ENCODE assay signal across 22 cellular contexts in the genomic region with DNA sequence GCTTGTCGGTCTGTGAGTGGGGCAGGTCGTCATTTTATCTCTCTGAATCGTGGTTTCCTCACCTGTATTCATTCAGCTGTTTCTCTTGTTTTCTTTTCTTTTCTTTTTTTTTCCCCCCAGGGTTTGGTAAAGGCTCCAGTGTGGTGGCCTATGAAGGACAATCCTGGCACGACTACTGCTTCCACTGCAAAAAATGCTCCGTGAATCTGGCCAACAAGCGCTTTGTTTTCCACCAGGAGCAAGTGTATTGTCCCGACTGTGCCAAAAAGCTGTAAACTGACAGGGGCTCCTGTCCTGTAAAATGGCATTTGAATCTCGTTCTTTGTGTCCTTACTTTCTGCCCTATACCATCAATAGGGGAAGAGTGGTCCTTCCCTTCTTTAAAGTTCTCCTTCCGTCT. TPM values are rescaled to one million over a fixed set of nuclear protein-coding genes. Genes with fewer than 3 reads are reported as not detected.
DNase-seq lines count a peak whose midpoint lies in the region; ATAC-seq, FAIRE-seq and TF ChIP-seq lines count a peak whose summit lies in the region.
"Had no signal": no experiment of that assay in that cellular context is flagged by ENCODE, and none has a peak within 500 bp of the region (broad histone marks: within the 10 kb centered on the region; RNA-seq: fewer than 3 reads in every experiment).

No MANE protein-coding gene starts in this region.

- H3K4me3 ChIP-seq in left ventricle myocardium inferior (no peak overlapping the region), coronary artery (no peak overlapping the region), osteoblast (ENCODE audit: insufficient read depth, low read length) (no peak overlapping the region), tibial artery (no peak overlapping the region)
- H3K4me3 ChIP-seq: A549, GM12878, left lung, vagina had no signal

- H2AFZ ChIP-seq in osteoblast (ENCODE audit: low read length): no peak overlapping the region

- no peaks in the 10 kb centered on the region for H3K9me3 Mint-ChIP-seq in activated T-cell treated with anti-CD3 and anti-CD28 coated beads, Interleukin-2, amount 50 U/mL, for 4 hours
- H3K9me3 Mint-ChIP-seq: activated T-helper 1 cell treated with anti-CD3 and anti-CD28 coated beads, Interleukin-12 subunit alpha, Interleukin-12 subunit beta, Interleukin-2, Interleukin-4 antibody, amounts not matched to agents 30 ng/mL and 10 ng/mL and 1 ng/mL, durations not matched to agents 14 hours and 24 hours and 36 hours; immature natural killer cell had no signal

- H3K9me3 ChIP-seq in left ventricle myocardium inferior (replicated peaks) (no peaks in the 10 kb centered on the region), osteoblast (ENCODE audit: low read depth, low read length) (no peaks in the 10 kb centered on the region), tibial artery (no peaks in the 10 kb centered on the region)
- H3K9me3 ChIP-seq: A549, Caco-2, left lung, SK-N-SH, vagina had no signal

- no peaks in the 10 kb centered on the region for H4K20me1 ChIP-seq in osteoblast (ENCODE audit: insufficient read depth, low read length)

- H3K4me3 Mint-ChIP-seq in activated T-cell treated with anti-CD3 and anti-CD28 coated beads, Interleukin-2, amount 50 U/mL, for 4 hours: no peak overlapping the region
- H3K4me3 Mint-ChIP-seq: activated T-helper 1 cell treated with anti-CD3 and anti-CD28 coated beads, Interleukin-12 subunit alpha, Interleukin-12 subunit beta, Interleukin-2, Interleukin-4 antibody, amounts not matched to agents 30 ng/mL and 10 ng/mL and 1 ng/mL, durations not matched to agents 14 hours and 24 hours and 36 hours; H9; immature natural killer cell had no signal

- peaks cover 11% of the 10 kb centered on the region for H3K4me1 Mint-ChIP-seq in activated T-cell treated with anti-CD3 and anti-CD28 coated beads, Interleukin-2, amount 50 U/mL, for 4 hours (ENCODE audit: low read depth)

- H3K36me3 Mint-ChIP-seq in activated T-cell treated with anti-CD3 and anti-CD28 coated beads, Interleukin-2, amount 50 U/mL, for 4 hours (ENCODE audit: insufficient read depth): peaks cover 2% of the 10 kb centered on the region

- no peaks in the 10 kb centered on the region for H3K27me3 ChIP-seq in left ventricle myocardium inferior (ENCODE audit: low read depth)
- no peaks in the 10 kb centered on the region for H3K27me3 ChIP-seq in osteoblast (ENCODE audit: insufficient read depth, low read length)
- H3K27me3 ChIP-seq in tibial artery: no peaks in the 10 kb centered on the region
- H3K27me3 ChIP-seq: left lung, vagina had no signal

- intact Hi-C loops in left ventricle myocardium inferior (cut with micrococcal nuclease) (loop anchor here (5.0 kb wide), 1 partner anchor 37 kb away; no protein-coding TSS in a partner anchor), left ventricle myocardium superior (cut with micrococcal nuclease) (no loop called here), tibial artery (cut with DNase I; ENCODE audit: low total_unique reads) (loop anchor here (5.0 kb wide), 2 partner anchors 37 to 182 kb away; no protein-coding TSS in a partner anchor)

- peaks cover 40% of the 10 kb centered on the region for H3K36me3 ChIP-seq in left ventricle myocardium inferior
- H3K36me3 ChIP-seq in osteoblast (ENCODE audit: insufficient read depth, low read length): peaks cover 26% of the 10 kb centered on the region
- peaks cover 21 to 23% (median 22%) of the 10 kb centered on the region in 3 donors for H3K36me3 ChIP-seq in tibial artery
- H3K36me3 ChIP-seq: left lung had no signal

- H3K27me3 Mint-ChIP-seq in activated T-cell treated with anti-CD3 and anti-CD28 coated beads, Interleukin-2, amount 50 U/mL, for 4 hours (ENCODE audit: low read depth): no peaks in the 10 kb centered on the region

- H3K4me1 ChIP-seq in left ventricle myocardium inferior (peaks cover 64% of the 10 kb centered on the region), osteoblast (ENCODE audit: insufficient read depth, low read length) (peaks cover 29% of the 10 kb centered on the region), tibial artery (peaks cover 0 to 89% (median 31%) of the 10 kb centered on the region in 4 donors)
- H3K4me1 ChIP-seq: Caco-2 had no signal

- H3K4me2 ChIP-seq in osteoblast (ENCODE audit: insufficient read depth, low read length): no peak overlapping the region
- H3K4me2 ChIP-seq: A549, SK-N-SH had no signal

- no peak for FAIRE-seq in H54 (lab: Jason Lieb, UNC)
- FAIRE-seq: A549, GM12878 had no signal

- no peak for TF ChIP-seq POLR2A in H54 (IDR thresholded peaks at IDR 0.05; ENCODE audit: low read depth, low read length)

- TF ChIP-seq CTCF in left ventricle myocardium inferior (IDR thresholded peaks at IDR 0.05; ENCODE audit: borderline replicate concordance): no peak
- TF ChIP-seq CTCF in coronary artery (IDR thresholded peaks at IDR 0.05): no peak
- no peak for TF ChIP-seq CTCF in osteoblast (IDR thresholded peaks at IDR 0.05; ENCODE audit: extremely low read depth, low read depth, low read length)
- no peak for TF ChIP-seq CTCF in tibial artery (IDR thresholded peaks at IDR 0.05)

- ATAC-seq in left ventricle myocardium superior: no peak
- ATAC-seq in activated T-cell treated with anti-CD3 and anti-CD28 coated beads, Interleukin-2, amount 50 U/mL, for 4 hours: no peak

- H3K79me2 ChIP-seq in osteoblast (ENCODE audit: insufficient read depth, low read length): no peaks in the 10 kb centered on the region

- H3K27ac ChIP-seq in left ventricle myocardium inferior (replicated peaks) (peak overlapping the region; percentile 87), coronary artery (peak overlapping the region; percentile 42 to 89), osteoblast (ENCODE audit: low read depth, low read length) (peak overlapping the region; percentile 2), tibial artery (peak overlapping the region; percentile 78 to 81)
- H3K27ac ChIP-seq: A549, left lung, RWPE1 had no signal

- no peak for DNase-seq in left ventricle myocardium inferior
- no peak for DNase-seq in left ventricle myocardium superior
- DNase-seq in coronary artery (ENCODE audit: low spot score): no peak
- peak; percentile 26 for DNase-seq in osteoblast (ENCODE audit: insufficient read length, low spot score, missing footprints)
- DNase-seq in tibial artery: no peak
- no peak for DNase-seq in H54 (ENCODE audit: insufficient read length, low spot score)
- DNase-seq in activated CD4-positive, CD25-positive, alpha-beta regulatory T cell (lab: John Stamatoyannopoulos, UW): no peak
- DNase-seq in activated T-cell treated with anti-CD3 and anti-CD28 coated beads, Interleukin-2, amount 50 U/mL, for 4 hours: no peak
- DNase-seq: left lung, NCI-H1105 treated with DMSO at 0.1 percent for 48 hours, NCI-H2081, NCI-H345, NCI-H748 treated with DMSO at 0.1 percent for 48 hours had no signal

RNA-seq across cellular contexts. Expression of gene MAP7D3, which starts 41.4 kb away (rescaled TPM):
- total RNA-seq in left ventricle myocardium inferior (13.8 TPM), left ventricle myocardium superior (10.8 TPM), osteoblast (19.2 and 23.6 TPM in 2 replicates)
- total RNA-seq in activated T-cell treated with anti-CD3 and anti-CD28 coated beads, Interleukin-2, amount 50 U/mL, for 4 hours: 10 to 100 TPM; 16.9 to 20.4 (median 19.4) TPM

Comparison
In these comparisons a context has a peak if more than half of its experiments do, and no peak if none do; other contexts are left out.
1. H3K27ac ChIP-seq: peak in every context shown above with its lines; median percentile 87 in left ventricle myocardium inferior; 80 in tibial artery; 66 in coronary artery; 2 in osteoblast.